2 cellular contexts compared by ENCODE assay signal in the genomic region with DNA sequence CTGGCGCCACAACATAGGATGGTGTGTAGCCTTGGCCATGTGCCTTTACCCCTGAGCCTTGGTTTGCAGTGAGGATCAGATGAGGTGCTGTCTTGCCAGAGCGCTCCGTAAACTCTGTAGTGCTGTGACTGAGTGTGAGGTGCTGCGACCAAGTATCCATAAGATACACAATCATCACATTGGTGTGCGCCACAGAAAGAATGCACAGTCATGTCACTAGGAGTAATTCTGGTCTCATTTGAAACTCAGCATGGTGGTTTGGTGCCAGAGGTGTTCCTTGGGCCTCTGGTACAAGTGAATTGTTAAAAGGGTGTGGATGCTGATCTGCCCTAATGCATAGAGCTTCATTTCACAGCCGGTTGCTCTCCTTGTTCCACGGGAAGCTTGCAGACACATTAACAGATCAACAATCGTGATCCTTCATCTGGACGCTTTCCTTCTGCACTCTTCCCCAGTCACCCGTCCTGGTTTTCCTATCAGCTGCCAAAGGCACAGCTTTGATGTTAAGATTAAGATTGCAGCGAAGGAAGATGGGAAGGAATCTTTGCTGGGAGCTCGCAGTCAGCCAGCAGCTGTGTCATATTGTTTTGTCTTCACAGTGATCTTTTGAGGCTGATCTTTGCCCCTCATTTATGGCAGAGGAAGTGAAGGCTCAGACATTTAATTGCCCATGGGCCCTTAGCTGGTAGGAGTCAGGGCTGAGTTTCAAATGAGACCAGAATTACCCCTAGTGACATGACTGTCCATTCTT.
A peak's percentile ranks its signal among the peaks of the same experiment; 100 is the strongest.
TF ChIP-seq lines count a peak whose summit lies in the region.

No MANE protein-coding gene starts in this region.

TF ChIP-seq in HepG2, 621 proteins besides CTCF, POLR2A, EP300 and RAD21:
- TF ChIP-seq YEATS4 (CRISPR knock-in tag; IDR thresholded peaks at IDR 0.05; ENCODE audit: borderline replicate concordance) (no peak), AKAP8 (CRISPR knock-in tag; IDR thresholded peaks at IDR 0.05) (no peak), SRSF9 (IDR thresholded peaks at IDR 0.05; ENCODE audit: borderline replicate concordance, insufficient read depth, low read depth, low read length, poor library complexity, severe bottlenecking) (no peak), EED (CRISPR knock-in tag; IDR thresholded peaks at IDR 0.05) (no peak), ZSCAN21 (CRISPR knock-in tag; IDR thresholded peaks at IDR 0.05; ENCODE audit: borderline replicate concordance) (0 out of 2 replicates have a peak, but pooled peaks have one; percentile 44), ZC3H4 (CRISPR knock-in tag; IDR thresholded peaks at IDR 0.05; ENCODE audit: borderline replicate concordance) (no peak), PPARG (CRISPR knock-in tag; conservative IDR thresholded peaks at IDR 0.05) (no peak), SP4 (CRISPR knock-in tag; IDR thresholded peaks at IDR 0.05) (no peak), NCOA5 (CRISPR knock-in tag; IDR thresholded peaks at IDR 0.05) (no peak)

TF ChIP-seq in H1, 55 proteins besides CTCF, POLR2A, EP300 and RAD21:
- no peak for TF ChIP-seq TBP (IDR thresholded peaks at IDR 0.05; ENCODE audit: low read depth, low read length)
- TF ChIP-seq CEBPB (IDR thresholded peaks at IDR 0.05; ENCODE audit: low read depth, low read length): no peak
- TF ChIP-seq SUZ12 (IDR thresholded peaks at IDR 0.05; ENCODE audit: low read length): no peak
- no peak for TF ChIP-seq KDM4A (IDR thresholded peaks at IDR 0.05; ENCODE audit: low read depth, low read length, severe bottlenecking)
- TF ChIP-seq SAP30 (IDR thresholded peaks at IDR 0.05; ENCODE audit: insufficient read depth, insufficient replicate concordance, low read length): no peak
- TF ChIP-seq BRCA1 (IDR thresholded peaks at IDR 0.05; ENCODE audit: low read depth, low read length): no peak
- TF ChIP-seq BCL11A (IDR thresholded peaks at IDR 0.05; ENCODE audit: low read depth in 2 of 2, low read length in 2 of 2): no peak
- TF ChIP-seq CHD7 (IDR thresholded peaks at IDR 0.05; ENCODE audit: insufficient replicate concordance, low read length): no peak
- no peak for TF ChIP-seq GABPA (IDR thresholded peaks at IDR 0.05; ENCODE audit: borderline replicate concordance, insufficient read depth, low read length)
- TF ChIP-seq MAFK (IDR thresholded peaks at IDR 0.05; ENCODE audit: low read depth, low read length): no peak
- no peak for TF ChIP-seq JUN (IDR thresholded peaks at IDR 0.05; ENCODE audit: low read depth, low read length)
- TF ChIP-seq RNF2 (IDR thresholded peaks at IDR 0.05; ENCODE audit: borderline replicate concordance, low read depth, low read length, missing control alignments, poor library complexity, severe bottlenecking): no peak
- TF ChIP-seq SP4 (IDR thresholded peaks at IDR 0.05; ENCODE audit: low read length): no peak
- TF ChIP-seq CREB1 (IDR thresholded peaks at IDR 0.05): no peak
- no peak for TF ChIP-seq ASH2L (IDR thresholded peaks at IDR 0.05; ENCODE audit: low read length)
- TF ChIP-seq, protein P1, sequence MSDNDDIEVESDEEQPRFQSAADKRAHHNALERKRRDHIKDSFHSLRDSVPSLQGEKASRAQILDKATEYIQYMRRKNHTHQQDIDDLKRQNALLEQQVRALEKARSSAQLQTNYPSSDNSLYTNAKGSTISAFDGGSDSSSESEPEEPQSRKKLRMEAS (IDR thresholded peaks at IDR 0.05): no peak
- no peak for TF ChIP-seq SIN3A (conservative IDR thresholded peaks at IDR 0.05 in 1 of 2, IDR thresholded peaks at IDR 0.05 in 1 of 2; ENCODE audit: low read depth in 1 of 2, low read length in 2 of 2)
- TF ChIP-seq FOSL1 (IDR thresholded peaks at IDR 0.05; ENCODE audit: insufficient read depth, low read depth, low read length): no peak
- TF ChIP-seq CHD2 (IDR thresholded peaks at IDR 0.05; ENCODE audit: low read length): no peak
- TF ChIP-seq, protein P2, sequence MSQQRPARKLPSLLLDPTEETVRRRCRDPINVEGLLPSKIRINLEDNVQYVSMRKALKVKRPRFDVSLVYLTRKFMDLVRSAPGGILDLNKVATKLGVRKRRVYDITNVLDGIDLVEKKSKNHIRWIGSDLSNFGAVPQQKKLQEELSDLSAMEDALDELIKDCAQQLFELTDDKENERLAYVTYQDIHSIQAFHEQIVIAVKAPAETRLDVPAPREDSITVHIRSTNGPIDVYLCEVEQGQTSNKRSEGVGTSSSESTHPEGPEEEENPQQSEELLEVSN (IDR thresholded peaks at IDR 0.05): no peak
TF ChIP-seq in H1: peak in this region for 0.
